In genomic region chr20:13786143-13786828, GRCh38 we compare ENCODE assay signal across 8 cellular contexts. TPM values are rescaled to one million over a fixed set of nuclear protein-coding genes. Genes with fewer than 3 reads are reported as not detected.
DNase-seq lines count a peak whose midpoint lies in the region; ATAC-seq and TF ChIP-seq lines count a peak whose summit lies in the region.

No MANE protein-coding gene starts in this region.

- TF ChIP-seq POLR2A in stomach (IDR thresholded peaks at IDR 0.05) = no peak

- WGBS in stomach, 5 donors = 40 to 56% (median 48%) methylated on average over 8 of the region's 8 CpGs

- H3K9ac ChIP-seq in iPS-18a (ENCODE audit: low read length) = peak overlapping the region; percentile 87

- H3K27ac ChIP-seq in iPS-18a (ENCODE audit: low read length) (no peak overlapping the region), stomach (peak overlapping the region in 4 of 5 donors; percentile 90 to 96 (median 94))

- DNase-seq in activated CD4-positive, alpha-beta T cell treated with anti-CD3 and anti-CD28 coated beads for 36 hours = no peak
- DNase-seq in activated CD4-positive, alpha-beta T cell treated with anti-CD3 and anti-CD28 coated beads, Interleukin-2, amount 50 U/mL, for 48 hours = no peak
- no peak for DNase-seq in activated CD8-positive, alpha-beta T cell treated with anti-CD3 and anti-CD28 coated beads for 36 hours
- no peak for DNase-seq in stomach
- DNase-seq in DMS153 treated with DMSO at 0.1 percent for 48 hours (lab: John Stamatoyannopoulos, UW; ENCODE audit: unreplicated experiment) = no peak
- DNase-seq in DMS114 treated with DMSO at 0.1 percent for 48 hours (lab: John Stamatoyannopoulos, UW; ENCODE audit: unreplicated experiment) = no peak
- DNase-seq in GM19240 (ENCODE audit: insufficient read length, low spot score) = no peak

- ATAC-seq in activated CD4-positive, alpha-beta T cell treated with anti-CD3 and anti-CD28 coated beads for 36 hours = no peak
- ATAC-seq in activated CD8-positive, alpha-beta T cell treated with anti-CD3 and anti-CD28 coated beads for 36 hours = no peak

- H3K9me3 Mint-ChIP-seq in activated CD4-positive, alpha-beta T cell treated with anti-CD3 and anti-CD28 coated beads for 36 hours (ENCODE audit: low read depth) = no peaks in the 10 kb centered on the region
- no peaks in the 10 kb centered on the region for H3K9me3 Mint-ChIP-seq in activated CD8-positive, alpha-beta T cell treated with anti-CD3 and anti-CD28 coated beads for 36 hours

- no peaks in the 10 kb centered on the region for H3K27me3 Mint-ChIP-seq in activated CD4-positive, alpha-beta T cell treated with anti-CD3 and anti-CD28 coated beads for 36 hours
- H3K27me3 Mint-ChIP-seq in activated CD8-positive, alpha-beta T cell treated with anti-CD3 and anti-CD28 coated beads for 36 hours = no peaks in the 10 kb centered on the region

- H3K9me3 ChIP-seq in iPS-18a (ENCODE audit: control insufficient read depth, low read depth, low read length) = no peaks in the 10 kb centered on the region
- no peaks in the 10 kb centered on the region for H3K9me3 ChIP-seq in stomach

- peaks cover 44% of the 10 kb centered on the region for H3K4me1 Mint-ChIP-seq in activated CD4-positive, alpha-beta T cell treated with anti-CD3 and anti-CD28 coated beads for 36 hours
- peaks cover 45% of the 10 kb centered on the region for H3K4me1 Mint-ChIP-seq in activated CD8-positive, alpha-beta T cell treated with anti-CD3 and anti-CD28 coated beads for 36 hours (ENCODE audit: low read depth)

- H3K27me3 ChIP-seq in iPS-18a (ENCODE audit: control insufficient read depth, insufficient read depth, low read length) = no peaks in the 10 kb centered on the region
- no peaks in the 10 kb centered on the region for H3K27me3 ChIP-seq in stomach

- CTCF ChIA-PET in activated CD4-positive, alpha-beta T cell treated with anti-CD3 and anti-CD28 coated beads for 36 hours (lab: Charles Lee) = interaction anchor here (1.4 to 2.8 kb wide), 3 partner anchors 9 to 14 kb away, joined by 5 to 19 read pairs (median 6); no protein-coding TSS in a partner anchor
- CTCF ChIA-PET in activated CD8-positive, alpha-beta T cell treated with anti-CD3 and anti-CD28 coated beads for 36 hours (lab: Charles Lee) = interaction anchor here (1.1 to 4.0 kb wide), 3 partner anchors 9 to 173 kb away, joined by 3 to 29 read pairs (median 5); no protein-coding TSS in a partner anchor

- POLR2A ChIA-PET in activated CD4-positive, alpha-beta T cell treated with anti-CD3 and anti-CD28 coated beads for 36 hours (lab: Charles Lee) = no interaction called here
- POLR2A ChIA-PET in activated CD8-positive, alpha-beta T cell treated with anti-CD3 and anti-CD28 coated beads for 36 hours (lab: Charles Lee) = interaction anchor here (1.0 kb wide), 1 partner anchor 9 kb away, joined by 3 read pairs; no protein-coding TSS in a partner anchor

- no peak for TF ChIP-seq CTCF in activated CD8-positive, alpha-beta T cell treated with anti-CD3 and anti-CD28 coated beads for 36 hours (IDR thresholded peaks at IDR 0.05)
- no peak for TF ChIP-seq CTCF in stomach (IDR thresholded peaks at IDR 0.05)

- H3K27ac Mint-ChIP-seq in activated CD4-positive, alpha-beta T cell treated with anti-CD3 and anti-CD28 coated beads for 36 hours = peak overlapping the region; percentile 89
- peak overlapping the region; percentile 83 for H3K27ac Mint-ChIP-seq in activated CD8-positive, alpha-beta T cell treated with anti-CD3 and anti-CD28 coated beads for 36 hours

- intact Hi-C loops in activated CD4-positive, alpha-beta T cell treated with anti-CD3 and anti-CD28 coated beads for 36 hours (cut with DNase I, micrococcal nuclease) = loop anchor here in 1 of 2 experiments (5.0 to 10.0 kb wide), 3 partner anchors 329 to 1891 kb away; no protein-coding TSS in a partner anchor
- intact Hi-C loops in activated CD8-positive, alpha-beta T cell treated with anti-CD3 and anti-CD28 coated beads for 36 hours (cut with micrococcal nuclease) = no loop called here
- intact Hi-C loops in stomach (cut with DNase I; ENCODE audit: low total_unique reads) = no loop called here

- H3K36me3 Mint-ChIP-seq in activated CD4-positive, alpha-beta T cell treated with anti-CD3 and anti-CD28 coated beads for 36 hours (ENCODE audit: low read depth) = peaks cover 43% of the 10 kb centered on the region
- peaks cover 44% of the 10 kb centered on the region for H3K36me3 Mint-ChIP-seq in activated CD8-positive, alpha-beta T cell treated with anti-CD3 and anti-CD28 coated beads for 36 hours (ENCODE audit: low read depth)

- peak overlapping the region; percentile 93 for H3K4me3 ChIP-seq in iPS-18a (ENCODE audit: low read length)
- peak overlapping the region; percentile 65 to 95 (median 83) for H3K4me3 ChIP-seq in stomach

- peak overlapping the region; percentile 82 for H3K4me3 Mint-ChIP-seq in activated CD4-positive, alpha-beta T cell treated with anti-CD3 and anti-CD28 coated beads for 36 hours
- peak overlapping the region; percentile 100 for H3K4me3 Mint-ChIP-seq in activated CD8-positive, alpha-beta T cell treated with anti-CD3 and anti-CD28 coated beads for 36 hours

- no peak for TF ChIP-seq EP300 in stomach (IDR thresholded peaks at IDR 0.05)

- H3K36me3 ChIP-seq in iPS-18a (ENCODE audit: control insufficient read depth, low read depth, low read length) = peaks cover 43% of the 10 kb centered on the region
- peaks cover 28 to 41% (median 35%) of the 10 kb centered on the region in 4 donors for H3K36me3 ChIP-seq in stomach

- peaks cover 8% of the 10 kb centered on the region for H3K4me1 ChIP-seq in iPS-18a (ENCODE audit: control insufficient read depth, low read depth, low read length)
- peaks cover 24 to 46% (median 34%) of the 10 kb centered on the region in 4 donors for H3K4me1 ChIP-seq in stomach

RNA-seq across cellular contexts. Expression of gene NDUFAF5, which starts 1.5 kb away (rescaled TPM):
- 10 to 100 TPM; 22.0 to 24.3 TPM for total RNA-seq in activated CD4-positive, alpha-beta T cell treated with anti-CD3 and anti-CD28 coated beads for 36 hours
- total RNA-seq in activated CD8-positive, alpha-beta T cell treated with anti-CD3 and anti-CD28 coated beads for 36 hours = 10 to 100 TPM; 25.9 to 28.4 TPM
- 10 to 100 TPM in 3 of 5 donors, 1 to 10 TPM in 2; 2.3 to 51.8 (median 26.1) TPM for total RNA-seq in stomach
- polyA plus RNA-seq in stomach = 10 to 100 TPM; 22.9 to 28.3 (median 23.9) TPM

RNA-seq across cellular contexts. Expression of gene ESF1, which starts 1.6 kb away (rescaled TPM):
- total RNA-seq in activated CD4-positive, alpha-beta T cell treated with anti-CD3 and anti-CD28 coated beads for 36 hours = 10 to 100 TPM; 22.0 to 23.1 TPM
- total RNA-seq in activated CD8-positive, alpha-beta T cell treated with anti-CD3 and anti-CD28 coated beads for 36 hours = 10 to 100 TPM; 19.9 to 20.4 TPM
- total RNA-seq in stomach = 10 to 100 TPM in 2 of 5 donors, 1 to 10 TPM in 3; 4.7 to 22.0 (median 8.7) TPM
- polyA plus RNA-seq in stomach = 1 to 10 TPM; 6.2 to 9.3 (median 8.1) TPM
